Comparison of ENCODE assay signal across 8 cellular contexts in the genomic region with DNA sequence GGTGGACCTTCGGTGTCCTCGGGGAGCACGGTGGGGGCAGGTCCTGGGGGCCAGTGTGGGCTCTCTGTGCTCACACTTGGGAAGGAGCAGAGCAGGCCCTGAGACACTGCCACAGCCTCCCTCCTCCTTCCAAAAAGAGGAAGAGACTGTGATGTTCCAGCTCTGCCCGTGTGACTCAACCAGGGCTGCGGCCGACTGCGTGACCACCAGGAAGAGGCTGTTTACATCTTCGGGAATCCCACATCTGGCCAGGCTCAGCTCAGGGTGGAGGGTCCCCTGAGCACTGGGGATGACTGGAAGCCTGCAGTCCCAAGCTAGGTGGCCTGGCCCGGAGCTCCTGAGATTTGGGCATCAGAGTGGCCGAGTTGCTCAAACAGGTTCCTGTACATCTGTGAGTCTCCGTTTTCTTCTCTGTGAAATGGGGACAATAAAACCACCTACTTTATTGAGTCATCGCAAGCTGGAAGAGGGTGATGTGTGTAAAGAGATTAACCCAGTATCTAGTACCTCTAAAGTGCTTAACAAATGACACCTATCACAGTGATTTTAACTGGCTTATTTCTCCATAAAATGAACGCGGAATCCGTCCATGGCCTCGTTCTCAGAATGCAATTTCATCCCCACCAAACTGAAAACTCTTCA.
DNase-seq lines count a peak whose midpoint lies in the region; ATAC-seq and TF ChIP-seq lines count a peak whose summit lies in the region.

No MANE protein-coding gene starts in this region.

- H3K4me1 ChIP-seq in esophagus muscularis mucosa (peaks cover 28 to 41% (median 33%) of the 10 kb centered on the region in 4 donors), mucosa of rectum (ENCODE audit: control insufficient read depth in 2 of 2, insufficient read depth in 2 of 2, low read length in 2 of 2) (peaks cover 3 to 6% of the 10 kb centered on the region in 2 donors), vagina (peaks cover 28% of the 10 kb centered on the region)

- H3K4me3 ChIP-seq in esophagus muscularis mucosa (no peak overlapping the region), mucosa of rectum (ENCODE audit: low read length in 2 of 2) (no peak overlapping the region), vagina (no peak overlapping the region), WERI-Rb-1 (ENCODE audit: low read depth, low read length) (no peak overlapping the region)

- no peak for ATAC-seq in activated naive CD8-positive, alpha-beta T cell treated with anti-CD3 and anti-CD28 coated beads, Interleukin-2, amount 10 ng/mL, durations not matched to agents 7 days and 5 days (ENCODE audit: low read depth)

- peak; percentile 16 for DNase-seq in activated naive CD8-positive, alpha-beta T cell treated with anti-CD3 and anti-CD28 coated beads, Interleukin-2, amount 10 ng/mL, durations not matched to agents 7 days and 5 days
- DNase-seq in activated naive CD8-positive, alpha-beta T cell treated with anti-CD3 and anti-CD28 coated beads for 36 hours, result no peak
- DNase-seq in esophagus muscularis mucosa (ENCODE audit: extremely low spot score) (no peak), vagina (ENCODE audit: extremely low spot score in 2 of 2) (no peak), DMS79 (lab: John Stamatoyannopoulos, UW) (no peak), WERI-Rb-1 (no peak)
- no peak for DNase-seq in activated CD4-positive, alpha-beta T cell treated with anti-CD3 and anti-CD28 coated beads, Interleukin-2, amount 50 U/mL, for 48 hours

- no peak for TF ChIP-seq EP300 in esophagus muscularis mucosa (IDR thresholded peaks at IDR 0.05)

- intact Hi-C loops in esophagus muscularis mucosa (cut with DNase I), result no loop called here
- intact Hi-C loops in vagina (cut with DNase I), result no loop called here

- POLR2A ChIA-PET in activated naive CD8-positive, alpha-beta T cell treated with anti-CD3 and anti-CD28 coated beads, Interleukin-2, amount 10 ng/mL, durations not matched to agents 7 days and 5 days (lab: Charles Lee), result interaction anchor here (0.8 kb wide), 1 partner anchor 45 kb away, joined by 3 read pairs; no protein-coding TSS in a partner anchor

- H3K27ac Mint-ChIP-seq in activated naive CD8-positive, alpha-beta T cell treated with anti-CD3 and anti-CD28 coated beads, Interleukin-2, amount 10 ng/mL, durations not matched to agents 7 days and 5 days, result no peak overlapping the region
- no peak overlapping the region for H3K27ac Mint-ChIP-seq in activated naive CD8-positive, alpha-beta T cell treated with anti-CD3 and anti-CD28 coated beads for 36 hours

- H3K9ac ChIP-seq in mucosa of rectum (ENCODE audit: low read depth in 1 of 2, low read length in 2 of 2), result peak overlapping the region in 1 of 2 donors; percentile 2

- H3K4me3 Mint-ChIP-seq in activated naive CD8-positive, alpha-beta T cell treated with anti-CD3 and anti-CD28 coated beads, Interleukin-2, amount 10 ng/mL, durations not matched to agents 7 days and 5 days, result no peak overlapping the region
- H3K4me3 Mint-ChIP-seq in activated naive CD8-positive, alpha-beta T cell treated with anti-CD3 and anti-CD28 coated beads for 36 hours, result no peak overlapping the region

- TF ChIP-seq CTCF in esophagus muscularis mucosa (IDR thresholded peaks at IDR 0.05), result no peak
- TF ChIP-seq CTCF in vagina (IDR thresholded peaks at IDR 0.05), result no peak
- no peak for TF ChIP-seq CTCF in WERI-Rb-1 (IDR thresholded peaks at IDR 0.05; ENCODE audit: low read depth, low read length)

- no peak for TF ChIP-seq POLR2A in esophagus muscularis mucosa (IDR thresholded peaks at IDR 0.05; ENCODE audit: low read depth)
- peak in 1 of 2 donors; percentile 21 for TF ChIP-seq POLR2A in vagina (IDR thresholded peaks at IDR 0.05)

- no peaks in the 10 kb centered on the region for H3K9me3 Mint-ChIP-seq in activated naive CD8-positive, alpha-beta T cell treated with anti-CD3 and anti-CD28 coated beads, Interleukin-2, amount 10 ng/mL, durations not matched to agents 7 days and 5 days
- H3K9me3 Mint-ChIP-seq in activated naive CD8-positive, alpha-beta T cell treated with anti-CD3 and anti-CD28 coated beads for 36 hours, result no peaks in the 10 kb centered on the region

- H3K27me3 Mint-ChIP-seq in activated naive CD8-positive, alpha-beta T cell treated with anti-CD3 and anti-CD28 coated beads, Interleukin-2, amount 10 ng/mL, durations not matched to agents 7 days and 5 days, result peaks cover 10% of the 10 kb centered on the region
- H3K27me3 Mint-ChIP-seq in activated naive CD8-positive, alpha-beta T cell treated with anti-CD3 and anti-CD28 coated beads for 36 hours, result peaks cover 4% of the 10 kb centered on the region

- no peaks in the 10 kb centered on the region for H3K27me3 ChIP-seq in esophagus muscularis mucosa
- no peaks in the 10 kb centered on the region for H3K27me3 ChIP-seq in mucosa of rectum (ENCODE audit: control insufficient read depth in 2 of 2, insufficient read depth in 2 of 2, low read length in 2 of 2)
- H3K27me3 ChIP-seq in vagina, result no peaks in the 10 kb centered on the region
- no peaks in the 10 kb centered on the region for H3K27me3 ChIP-seq in WERI-Rb-1 (ENCODE audit: insufficient read depth, low read depth, severe bottlenecking)

- H3K36me3 ChIP-seq in esophagus muscularis mucosa (no peaks in the 10 kb centered on the region), mucosa of rectum (ENCODE audit: control insufficient read depth in 2 of 2, insufficient read depth in 2 of 2, low read length in 2 of 2) (no peaks in the 10 kb centered on the region), vagina (no peaks in the 10 kb centered on the region), WERI-Rb-1 (no peaks in the 10 kb centered on the region)

- no peaks in the 10 kb centered on the region for H3K36me3 Mint-ChIP-seq in activated naive CD8-positive, alpha-beta T cell treated with anti-CD3 and anti-CD28 coated beads, Interleukin-2, amount 10 ng/mL, durations not matched to agents 7 days and 5 days
- H3K36me3 Mint-ChIP-seq in activated naive CD8-positive, alpha-beta T cell treated with anti-CD3 and anti-CD28 coated beads for 36 hours, result no peaks in the 10 kb centered on the region

- H3K9me3 ChIP-seq in esophagus muscularis mucosa, result no peaks in the 10 kb centered on the region
- no peaks in the 10 kb centered on the region for H3K9me3 ChIP-seq in mucosa of rectum (ENCODE audit: control insufficient read depth in 2 of 2, low read length in 2 of 2)
- H3K9me3 ChIP-seq in vagina, result no peaks in the 10 kb centered on the region
- H3K9me3 ChIP-seq in WERI-Rb-1 (ENCODE audit: severe bottlenecking), result no peaks in the 10 kb centered on the region

- H3K27ac ChIP-seq in esophagus muscularis mucosa (replicated peaks in 1 of 4) (peak overlapping the region; percentile 70 to 80 (median 72)), mucosa of rectum (ENCODE audit: low read depth in 2 of 2, low read length in 2 of 2) (peak overlapping the region; percentile 78 to 80), vagina (peak overlapping the region; percentile 83), WERI-Rb-1 (no peak overlapping the region)

- 68% methylated on average over 16 of the region's 16 CpGs for WGBS in esophagus muscularis mucosa

- no peaks in the 10 kb centered on the region for H3K4me1 Mint-ChIP-seq in activated naive CD8-positive, alpha-beta T cell treated with anti-CD3 and anti-CD28 coated beads, Interleukin-2, amount 10 ng/mL, durations not matched to agents 7 days and 5 days
- no peaks in the 10 kb centered on the region for H3K4me1 Mint-ChIP-seq in activated naive CD8-positive, alpha-beta T cell treated with anti-CD3 and anti-CD28 coated beads for 36 hours
